Comparison of ENCODE assay signal across 35 cellular contexts in the genomic region with DNA sequence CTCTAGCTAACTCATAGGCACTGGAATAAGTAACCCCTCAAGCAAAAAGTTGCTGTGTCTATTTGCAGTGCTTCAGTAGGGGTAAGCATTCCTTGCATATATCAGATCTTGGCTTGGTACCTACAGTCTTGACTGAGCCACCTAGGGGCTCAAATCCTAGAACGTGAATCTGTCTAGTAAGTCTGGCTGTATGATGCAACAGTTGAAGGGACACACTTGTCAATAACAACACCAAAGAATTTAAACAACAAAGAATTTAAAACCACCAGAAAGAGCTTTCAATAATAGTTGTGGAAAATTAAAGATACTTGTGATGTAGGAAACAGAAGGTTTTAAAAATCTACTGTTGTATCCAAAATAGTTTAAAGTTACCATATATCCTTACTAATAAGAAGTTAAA.
DNase-seq lines count a peak whose midpoint lies in the region; ATAC-seq, FAIRE-seq and TF ChIP-seq lines count a peak whose summit lies in the region.
"Had no signal": no experiment of that assay in that cellular context is flagged by ENCODE, and none has a peak within 500 bp of the region (broad histone marks: within the 10 kb centered on the region; RNA-seq: fewer than 3 reads in every experiment).

No MANE protein-coding gene starts in this region.

- H4K91ac ChIP-seq in IMR-90 (ENCODE audit: insufficient read depth, low read depth, low read length): no peak overlapping the region

- WGBS in HepG2 (ENCODE audit: low lambda C conversion rate): 0% methylated on average over 1 of the region's 1 CpG
- 71% methylated on average over 1 of the region's 1 CpG for WGBS in right lobe of liver (ENCODE audit: insufficient coverage, low coverage, low lambda C conversion rate, missing lambda C conversion rate)
- no CpG with 5 or more reads among the region's 1 CpG for WGBS in IMR-90 (ENCODE audit: extremely low coverage in 2 of 2, insufficient read length in 1 of 2), 2 experiments
- 0% methylated on average over 1 of the region's 1 CpG for WGBS in GM12878 (ENCODE audit: insufficient coverage, insufficient replicate concordance, low lambda C conversion rate, missing lambda C conversion rate)
- 13% methylated on average over 1 of the region's 1 CpG for WGBS in K562 (ENCODE audit: insufficient coverage, low coverage, missing lambda C conversion rate)

- no peak overlapping the region for H4K5ac ChIP-seq in IMR-90 (ENCODE audit: low read depth, low read length)

- H3K36me3 ChIP-seq in HepG2 (replicated peaks in 1 of 2; ENCODE audit: control insufficient read depth in 1 of 2, insufficient read depth in 2 of 2, low read length in 2 of 2): no peaks in the 10 kb centered on the region
- H3K36me3 ChIP-seq in right lobe of liver: no peaks in the 10 kb centered on the region
- no peaks in the 10 kb centered on the region for H3K36me3 ChIP-seq in IMR-90 (ENCODE audit: control insufficient read depth, insufficient read depth, low read length)
- H3K36me3 ChIP-seq in GM12878 (ENCODE audit: control insufficient read depth in 2 of 2, insufficient read depth in 2 of 2, low read length in 1 of 2): no peaks in the 10 kb centered on the region
- H3K36me3 ChIP-seq in K562 (ENCODE audit: control insufficient read depth, insufficient read depth, low read length): no peaks in the 10 kb centered on the region
- H3K36me3 ChIP-seq: BE2C; BLaER1; BLaER1 treated with 17β-estradiol and CSF1 and Interleukin-3, amounts not matched to agents 10 nM and 100 nM had no signal

- TF ChIP-seq EP300 in HepG2 (IDR thresholded peaks at IDR 0.05; ENCODE audit: low read depth in 2 of 2, low read length in 2 of 2) (no peak), HepG2 (CRISPR knock-in tag; IDR thresholded peaks at IDR 0.05; ENCODE audit: borderline replicate concordance) (no peak), GM12878 (IDR thresholded peaks at IDR 0.05; ENCODE audit: borderline replicate concordance in 1 of 2, control insufficient read depth in 1 of 2, low read depth in 2 of 2, low read length in 2 of 2) (no peak), K562 (IDR thresholded peaks at IDR 0.05; ENCODE audit: low read length) (no peak)

- H3K79me1 ChIP-seq in IMR-90 (ENCODE audit: low read depth in 1 of 2, low read length in 2 of 2): no peaks in the 10 kb centered on the region

- intact Hi-C loops in HepG2 (cut with micrococcal nuclease; ENCODE audit: unreplicated experiment): no loop called here
- intact Hi-C loops in right lobe of liver (cut with DNase I): no loop called here
- intact Hi-C loops in IMR-90 (cut with micrococcal nuclease): no loop called here
- intact Hi-C loops in GM12878 (cut with micrococcal nuclease; ENCODE audit: unreplicated experiment): no loop called here
- intact Hi-C loops in K562 (cut with micrococcal nuclease): no loop called here

- BruUV-seq in HepG2 (replicated peaks; lab: Mats Ljungman, UMichigan) (no TSS peak), IMR-90 (replicated peaks; lab: Mats Ljungman, UMichigan) (no TSS peak), GM12878 (replicated peaks; lab: Mats Ljungman, UMichigan) (no TSS peak), K562 (replicated peaks; lab: Mats Ljungman, UMichigan) (no TSS peak)

- DNase-seq in HepG2 (ENCODE audit: low spot score) (no peak), right lobe of liver (no peak), IMR-90 (no peak), GM12878 (ENCODE audit: low read depth, low spot score) (no peak), K562 (ENCODE audit: extremely low read depth in 1 of 4, low spot score in 3 of 4) (no peak), NCI-H1417 treated with DMSO at 0.1 percent for 48 hours (lab: John Stamatoyannopoulos, UW) (no peak), cerebellar nuclear complex (lab: John Stamatoyannopoulos, UW) (no peak), GM13977 (ENCODE audit: low spot score) (no peak)
- DNase-seq: 8988T; ACHN; AML-193; BE2C; C1 segment of cervical spinal cord; Caco-2; Calu3; CD4-positive, alpha-beta memory T cell; CD4-positive, alpha-beta T cell; CD4-positive, CD25-positive, alpha-beta regulatory T cell; CD8-positive, alpha-beta memory T cell; CD8-positive, alpha-beta T cell; COR-L47; DMS 273 treated with DMSO at 0.1 percent for 48 hours; DMS153; DMS53; DMS79; DMS79 treated with DMSO at 0.1 percent for 48 hours; DND-41; EL had no signal

- TF ChIP-seq CTCF in HepG2 (CRISPR knock-in tag; IDR thresholded peaks at IDR 0.05) (no peak), right lobe of liver (IDR thresholded peaks at IDR 0.05) (no peak), IMR-90 (conservative IDR thresholded peaks at IDR 0.05; ENCODE audit: low read depth, low read length) (no peak), GM12878 (IDR thresholded peaks at IDR 0.05 in 2 of 3, conservative IDR thresholded peaks at IDR 0.05 in 1 of 3; ENCODE audit: control insufficient read depth in 2 of 3, extremely low read depth in 1 of 3, insufficient read depth in 1 of 3, low read depth in 3 of 3, low read length in 3 of 3) (no peak), K562 (IDR thresholded peaks at IDR 0.05 in 2 of 3, conservative IDR thresholded peaks at IDR 0.05 in 1 of 3; ENCODE audit: insufficient read depth in 2 of 3, low read depth in 1 of 3, low read length in 3 of 3) (no peak), GM13977 (IDR thresholded peaks at IDR 0.05; ENCODE audit: extremely low read depth, insufficient read depth, missing control alignments) (no peak)

- no peak overlapping the region for H2BK120ac ChIP-seq in IMR-90 (ENCODE audit: low read depth, low read length)

- SMC1A ChIA-PET in GM12878 (lab: Charles Lee; ENCODE audit: uncharacterized antibody, unreplicated experiment): interaction anchor here (0.6 kb wide), 1 partner anchor 85 kb away, joined by 3 read pairs; no protein-coding TSS in a partner anchor

- H3K23ac ChIP-seq in IMR-90 (ENCODE audit: low read depth, low read length): no peak overlapping the region

- ATAC-seq in HepG2: no peak
- ATAC-seq in right lobe of liver: no peak
- no peak for ATAC-seq in IMR-90 (ENCODE audit: low read depth)
- no peak for ATAC-seq in GM12878
- ATAC-seq in K562: no peak
- ATAC-seq: A549; CD8-positive, alpha-beta T cell had no signal

- no peak overlapping the region for H2BK20ac ChIP-seq in IMR-90 (ENCODE audit: low read depth, low read length)

- no peak overlapping the region for H2AK9ac ChIP-seq in IMR-90 (replicated peaks; ENCODE audit: low read depth, low read length, poor library complexity)

- H3K27me3 ChIP-seq in HepG2 (ENCODE audit: control insufficient read depth in 1 of 2, insufficient read depth in 2 of 2, low read length in 2 of 2) (no peaks in the 10 kb centered on the region; a peak in 1 of 5 replicates), right lobe of liver (no peaks in the 10 kb centered on the region), IMR-90 (ENCODE audit: control insufficient read depth, insufficient read depth, low read length) (no peaks in the 10 kb centered on the region), GM12878 (replicated peaks in 1 of 2; ENCODE audit: control insufficient read depth in 2 of 2, insufficient read depth in 2 of 2, low read length in 1 of 2) (no peaks in the 10 kb centered on the region), K562 (ENCODE audit: control insufficient read depth in 2 of 2, insufficient read depth in 2 of 2, low read length in 2 of 2) (no peaks in the 10 kb centered on the region)
- H3K27me3 ChIP-seq: BE2C; BLaER1; BLaER1 treated with 17β-estradiol and CSF1 and Interleukin-3, amounts not matched to agents 10 nM and 100 nM had no signal

- CTCF ChIA-PET in HepG2 (lab: Yijun Ruan, JAX; ENCODE audit: low intra/inter-chr PET ratio, low total read pairs): no interaction called here
- CTCF ChIA-PET in IMR-90 (lab: Yijun Ruan, JAX): interaction anchor here (0.6 kb wide), 1 partner anchor 778 kb away, joined by 3 read pairs; no protein-coding TSS in a partner anchor
- CTCF ChIA-PET in GM12878 (lab: Yijun Ruan, JAX): no interaction called here
- CTCF ChIA-PET in K562 (lab: Yijun Ruan, JAX; ENCODE audit: low intra/inter-chr PET ratio): no interaction called here

- H4K20me1 ChIP-seq in HepG2 (ENCODE audit: insufficient read depth, low read length) (no peaks in the 10 kb centered on the region), IMR-90 (ENCODE audit: insufficient read depth, low read length) (no peaks in the 10 kb centered on the region), GM12878 (ENCODE audit: control insufficient read depth, insufficient read depth) (no peaks in the 10 kb centered on the region), K562 (replicated peaks; ENCODE audit: control insufficient read depth, insufficient read depth, low read length) (no peaks in the 10 kb centered on the region)
- H4K20me1 ChIP-seq: BLaER1; BLaER1 treated with 17β-estradiol and CSF1 and Interleukin-3, amounts not matched to agents 10 nM and 100 nM had no signal

- H2BK15ac ChIP-seq in IMR-90 (ENCODE audit: low read depth, low read length): no peak overlapping the region

- RAD21 ChIA-PET in GM12878 (lab: Charles Lee; ENCODE audit: unreplicated experiment): no interaction called here

- no peak overlapping the region for H2BK5ac ChIP-seq in IMR-90 (ENCODE audit: low read depth, low read length, poor library complexity, severe bottlenecking)

- dilution Hi-C loops in IMR-90 (cut with HindIII; ENCODE audit: low sequenced_read_pairs, unreplicated experiment): no loop called here

- no peaks in the 10 kb centered on the region for H3K9me1 ChIP-seq in IMR-90 (ENCODE audit: insufficient read depth, low read length)
- no peaks in the 10 kb centered on the region for H3K9me1 ChIP-seq in K562 (ENCODE audit: control insufficient read depth, insufficient read depth, low read length)

- in situ Hi-C loops in HepG2 (cut with HindIII; ENCODE audit: extremely low pct_ligation_motif_present, low pct_unique_long_range_greater_than_20kb): no loop called here
- in situ Hi-C loops in IMR-90 (cut with MboI; ENCODE audit: low sequenced_read_pairs): no loop called here
- in situ Hi-C loops in GM12878 (cut with MboI): no loop called here
- in situ Hi-C loops in K562 (cut with MboI): no loop called here
- in situ Hi-C loops in GM13977 (cut with MboI; ENCODE audit: low pct_unique_long_range_greater_than_20kb, low sequenced_read_pairs, unreplicated experiment): no loop called here

- no peak overlapping the region for H3K4ac ChIP-seq in IMR-90 (ENCODE audit: low read depth, low read length)

- FAIRE-seq in HepG2 (lab: Jason Lieb, UNC) (no peak), GM12878 (lab: Jason Lieb, UNC) (peak; percentile 18), K562 (lab: Jason Lieb, UNC) (no peak)
- FAIRE-seq: A204.1, A549, D721Med had no signal

- H2AK5ac ChIP-seq in IMR-90 (ENCODE audit: low read depth, low read length): no peak overlapping the region

- H3K4me3 ChIP-seq in HepG2 (replicated peaks in 1 of 3; ENCODE audit: insufficient read depth in 1 of 3, low read depth in 2 of 3, low read length in 3 of 3) (no peak overlapping the region), right lobe of liver (no peak overlapping the region), IMR-90 (ENCODE audit: insufficient read depth, low read depth, low read length) (no peak overlapping the region), GM12878 (no peak overlapping the region), K562 (no peak overlapping the region)
- H3K4me3 ChIP-seq: A549; BLaER1; BLaER1 treated with 17β-estradiol and CSF1 and Interleukin-3, amounts not matched to agents 10 nM and 100 nM had no signal

- TF ChIP-seq RAD21 in HepG2 (CRISPR knock-in tag; IDR thresholded peaks at IDR 0.05): no peak
- no peak for TF ChIP-seq RAD21 in IMR-90 (IDR thresholded peaks at IDR 0.05; ENCODE audit: low read length)
- no peak for TF ChIP-seq RAD21 in GM12878 (IDR thresholded peaks at IDR 0.05; ENCODE audit: insufficient read depth, low read depth, low read length)
- TF ChIP-seq RAD21 in K562 (CRISPR knock-in tag; conservative IDR thresholded peaks at IDR 0.05 in 1 of 2, IDR thresholded peaks at IDR 0.05 in 1 of 2): no peak

- H3K4me1 ChIP-seq in HepG2 (ENCODE audit: insufficient read depth, low read length) (no peaks in the 10 kb centered on the region), right lobe of liver (no peaks in the 10 kb centered on the region), IMR-90 (ENCODE audit: control insufficient read depth, insufficient read depth, low read length) (no peaks in the 10 kb centered on the region), GM12878 (ENCODE audit: control insufficient read depth, insufficient read depth, low read length) (no peaks in the 10 kb centered on the region), K562 (replicated peaks in 1 of 2; ENCODE audit: control insufficient read depth in 2 of 2, insufficient read depth in 2 of 2, low read length in 2 of 2) (no peaks in the 10 kb centered on the region)
- H3K4me1 ChIP-seq: A549; BE2C; BLaER1; BLaER1 treated with 17β-estradiol and CSF1 and Interleukin-3, amounts not matched to agents 10 nM and 100 nM; Caco-2 had no signal

- no peak for TF ChIP-seq POLR2A in HepG2 (IDR thresholded peaks at IDR 0.05; ENCODE audit: insufficient read depth in 1 of 2, low read depth in 2 of 2, low read length in 2 of 2)
- no peak for TF ChIP-seq POLR2A in right lobe of liver (IDR thresholded peaks at IDR 0.05)
- TF ChIP-seq POLR2A in IMR-90 (IDR thresholded peaks at IDR 0.05; ENCODE audit: low read depth, low read length): no peak
- TF ChIP-seq POLR2A in GM12878 (IDR thresholded peaks at IDR 0.05; ENCODE audit: low read depth, low read length): no peak
- TF ChIP-seq POLR2A in K562 (conservative IDR thresholded peaks at IDR 0.05): no peak

- H4K8ac ChIP-seq in IMR-90 (ENCODE audit: low read depth in 2 of 2, low read length in 2 of 2): no peak overlapping the region

- no peak overlapping the region for H3K4me2 ChIP-seq in HepG2 (ENCODE audit: low read depth, low read length)
- H3K4me2 ChIP-seq in IMR-90 (ENCODE audit: low read depth, low read length): no peak overlapping the region
- H3K4me2 ChIP-seq in GM12878 (ENCODE audit: control insufficient read depth, insufficient read depth): no peak overlapping the region
- no peak overlapping the region for H3K4me2 ChIP-seq in K562 (ENCODE audit: insufficient read depth, low read length)
- H3K4me2 ChIP-seq: A549; BLaER1; BLaER1 treated with 17β-estradiol and CSF1 and Interleukin-3, amounts not matched to agents 10 nM and 100 nM had no signal

- POLR2A ChIA-PET in HepG2 (lab: Yijun Ruan, JAX) (no interaction called here), IMR-90 (lab: Charles Lee; ENCODE audit: unreplicated experiment) (no interaction called here), GM12878 (lab: Charles Lee) (no interaction called here), K562 (lab: Yijun Ruan, JAX) (no interaction called here)

- H3K27ac ChIP-seq in HepG2 (ENCODE audit: extremely low read length, insufficient read depth, low read length) (no peak overlapping the region), right lobe of liver (no peak overlapping the region), IMR-90 (ENCODE audit: insufficient read depth, low read length) (no peak overlapping the region), GM12878 (ENCODE audit: control insufficient read depth, insufficient read depth) (no peak overlapping the region), K562 (ENCODE audit: extremely low read depth, low read depth, low read length) (no peak overlapping the region)
- H3K27ac ChIP-seq: 22Rv1; A549; BLaER1; BLaER1 treated with 17β-estradiol and CSF1 and Interleukin-3, amounts not matched to agents 10 nM and 100 nM; C4-2B had no signal

- no peaks in the 10 kb centered on the region for H3K79me2 ChIP-seq in HepG2 (ENCODE audit: insufficient read depth, low read length)
- H3K79me2 ChIP-seq in GM12878 (ENCODE audit: control insufficient read depth, insufficient read depth, low read length): no peaks in the 10 kb centered on the region
- no peaks in the 10 kb centered on the region for H3K79me2 ChIP-seq in K562 (ENCODE audit: control insufficient read depth, insufficient read depth, low read length)

- no peak overlapping the region for H3K18ac ChIP-seq in IMR-90 (ENCODE audit: low read depth, low read length)

- no peak overlapping the region for H2AFZ ChIP-seq in HepG2 (ENCODE audit: low read length)
- no peak overlapping the region for H2AFZ ChIP-seq in IMR-90 (replicated peaks; ENCODE audit: low read length, poor library complexity)
- H2AFZ ChIP-seq in GM12878 (ENCODE audit: control insufficient read depth, low read depth, low read length): no peak overlapping the region
- H2AFZ ChIP-seq in K562 (ENCODE audit: low read depth, low read length): no peak overlapping the region

- no peak overlapping the region for H3K14ac ChIP-seq in IMR-90 (replicated peaks; ENCODE audit: low read depth, low read length)

- H3K9ac ChIP-seq in HepG2 (ENCODE audit: insufficient read depth, low read depth, low read length) (no peak overlapping the region), IMR-90 (ENCODE audit: low read depth, low read length) (no peak overlapping the region), GM12878 (ENCODE audit: control insufficient read depth, insufficient read depth, low read length) (no peak overlapping the region), K562 (ENCODE audit: insufficient read depth in 1 of 2, low read depth in 2 of 2, low read length in 2 of 2) (no peak overlapping the region)
- H3K9ac ChIP-seq: BLaER1; BLaER1 treated with 17β-estradiol and CSF1 and Interleukin-3, amounts not matched to agents 10 nM and 100 nM had no signal

- H3K9me3 ChIP-seq in HepG2 (ENCODE audit: low read length) (no peaks in the 10 kb centered on the region), right lobe of liver (no peaks in the 10 kb centered on the region), IMR-90 (ENCODE audit: control insufficient read depth, insufficient read depth, low read length) (no peaks in the 10 kb centered on the region), GM12878 (replicated peaks; ENCODE audit: control insufficient read depth, insufficient read depth, low read length) (no peaks in the 10 kb centered on the region), K562 (replicated peaks; ENCODE audit: control insufficient read depth, insufficient read depth, low read depth, low read length) (peaks cover 2% of the 10 kb centered on the region; the same call in 1 of the 2 replicates)
- H3K9me3 ChIP-seq: BE2C had no signal

- no peak overlapping the region for H3K56ac ChIP-seq in IMR-90 (ENCODE audit: extremely low read depth, insufficient read depth, low read length)

Comparison
In these comparisons a context has a peak if more than half of its experiments do, and no peak if none do; other contexts are left out.
1. Of the 241 proteins assayed by ChIP-seq in both HepG2 and K562: peak only in HepG2: CEBPB; only in K562: none; in both: none; in neither: 237; mixed calls (peak in some experiments, not most) for 3.